Comparison of ENCODE assay signal across 29 cellular contexts in genomic region chr2:139742216-139743172, GRCh38.
"Had no signal": no experiment of that assay in that cellular context is flagged by ENCODE, and none has a peak within 500 bp of the region (broad histone marks: within the 10 kb centered on the region; RNA-seq: fewer than 3 reads in every experiment).

No MANE protein-coding gene starts in this region.

- H3K36me3 ChIP-seq: Peyer's patch, SJSA1 had no signal

- H3K27me3 Mint-ChIP-seq: T-helper 17 cell had no signal

- H3K27ac Mint-ChIP-seq: T-helper 17 cell had no signal

- H3K27me3 ChIP-seq: Peyer's patch, SJSA1 had no signal

- H3K4me3 ChIP-seq: Peyer's patch, SJSA1 had no signal

- H3K9me2 ChIP-seq: SK-N-SH had no signal

- H3K9me3 ChIP-seq: Peyer's patch, SK-N-SH had no signal

- H3K4me3 Mint-ChIP-seq: T-helper 17 cell had no signal

- H3K9ac ChIP-seq: SK-N-SH had no signal

- DNase-seq: Karpas-422, NCI-H1048, NCI-H1092 treated with DMSO at 0.1 percent for 48 hours, NCI-H1105 treated with DMSO at 0.1 percent for 48 hours, NCI-H1417, NCI-H1436, NCI-H146, NCI-H1694, NCI-H187, NCI-H1930, NCI-H2029 treated with DMSO at 0.1 percent for 48 hours, NCI-H2081 treated with DMSO at 0.1 percent for 48 hours, NCI-H2107, NCI-H2171, NCI-H345, NCI-H446, NCI-H510A treated with DMSO at 0.1 percent for 48 hours, NCI-H524 treated with DMSO at 0.1 percent for 48 hours, NCI-H69, NCI-H748 treated with DMSO at 0.1 percent for 48 hours, NCI-H82, Peyer's patch, Right ventricle myocardium superior, RPMI8226, SHP77 treated with DMSO at 0.1 percent for 48 hours, SK-N-SH, SW 1271, T-helper 17 cell had no signal

- ATAC-seq: T-helper 17 cell had no signal

- H3K4me2 ChIP-seq: SK-N-SH had no signal

- H3K4me1 ChIP-seq: Peyer's patch, SJSA1 had no signal

- H3K4me1 Mint-ChIP-seq: T-helper 17 cell had no signal

- H3K27ac ChIP-seq: Peyer's patch, SJSA1 had no signal
